Comparison of ENCODE assay signal across 8 cellular contexts in genomic region chrX:39491548-39492297, GRCh38.
DNase-seq lines count a peak whose midpoint lies in the region; ATAC-seq and TF ChIP-seq lines count a peak whose summit lies in the region.

No MANE protein-coding gene starts in this region.

- H2AFZ ChIP-seq in neural progenitor cell (replicated peaks), result no peak overlapping the region

- no peak overlapping the region for H3K4me2 ChIP-seq in neural progenitor cell

- H3K9me3 ChIP-seq in neural progenitor cell (ENCODE audit: low read depth), result no peaks in the 10 kb centered on the region

- no peak overlapping the region for H3K9ac ChIP-seq in neural progenitor cell

- peak; percentile 70 for DNase-seq in GDM1 (lab: John Stamatoyannopoulos, UW)
- peak; percentile 41 for DNase-seq in T-helper 2 cell treated with Interferon-gamma antibody and Interleukin-4, amounts not matched to agents 5 μg/mL and 100 μg/mL, for 36 hours (ENCODE audit: low spot score)
- DNase-seq in activated naive CD8-positive, alpha-beta T cell treated with anti-CD3 and anti-CD28 coated beads, Interleukin-2, amount 50 U/mL, for 24 hours, result peak; percentile 59
- peak; percentile 28 for DNase-seq in stimulated activated CD8-positive, alpha-beta memory T cell treated with anti-CD3 and anti-CD28 coated beads, Interleukin-2, amount 100 ng/mL, for 48 hours (ENCODE audit: low read depth in 2 of 2)
- no peak for DNase-seq in left lobe of liver (ENCODE audit: low spot score)
- no peak for DNase-seq in neural progenitor cell (ENCODE audit: low spot score)
- DNase-seq in HT-29 (ENCODE audit: low spot score), result no peak

- H3F3A ChIP-seq in neural progenitor cell (ENCODE audit: low read depth), result no peaks in the 10 kb centered on the region

- H3K27me3 ChIP-seq in neural progenitor cell, result no peaks in the 10 kb centered on the region

- no peak overlapping the region for H3K27ac ChIP-seq in neural progenitor cell

- peak overlapping the region; percentile 75 for H3K27ac Mint-ChIP-seq in T-helper 2 cell treated with Interferon-gamma antibody and Interleukin-4, amounts not matched to agents 5 μg/mL and 100 μg/mL, for 36 hours
- peak overlapping the region; percentile 77 for H3K27ac Mint-ChIP-seq in activated naive CD8-positive, alpha-beta T cell treated with anti-CD3 and anti-CD28 coated beads, Interleukin-2, amount 50 U/mL, for 24 hours
- no peak overlapping the region for H3K27ac Mint-ChIP-seq in neural progenitor cell

- no peaks in the 10 kb centered on the region for H3K36me3 Mint-ChIP-seq in T-helper 2 cell treated with Interferon-gamma antibody and Interleukin-4, amounts not matched to agents 5 μg/mL and 100 μg/mL, for 36 hours (ENCODE audit: low read depth)
- H3K36me3 Mint-ChIP-seq in activated naive CD8-positive, alpha-beta T cell treated with anti-CD3 and anti-CD28 coated beads, Interleukin-2, amount 50 U/mL, for 24 hours (ENCODE audit: low read depth), result no peaks in the 10 kb centered on the region
- no peaks in the 10 kb centered on the region for H3K36me3 Mint-ChIP-seq in neural progenitor cell

- no peaks in the 10 kb centered on the region for H3K36me3 ChIP-seq in neural progenitor cell

- H4K20me1 ChIP-seq in neural progenitor cell (ENCODE audit: low read depth), result no peaks in the 10 kb centered on the region

- H3K79me2 ChIP-seq in neural progenitor cell (ENCODE audit: low read depth), result no peaks in the 10 kb centered on the region

- H3K27me3 Mint-ChIP-seq in T-helper 2 cell treated with Interferon-gamma antibody and Interleukin-4, amounts not matched to agents 5 μg/mL and 100 μg/mL, for 36 hours (ENCODE audit: low read depth), result no peaks in the 10 kb centered on the region
- no peaks in the 10 kb centered on the region for H3K27me3 Mint-ChIP-seq in activated naive CD8-positive, alpha-beta T cell treated with anti-CD3 and anti-CD28 coated beads, Interleukin-2, amount 50 U/mL, for 24 hours
- peaks cover 5% of the 10 kb centered on the region for H3K27me3 Mint-ChIP-seq in neural progenitor cell (ENCODE audit: insufficient read depth, low read depth)

- peak overlapping the region; percentile 51 for H3K4me3 Mint-ChIP-seq in T-helper 2 cell treated with Interferon-gamma antibody and Interleukin-4, amounts not matched to agents 5 μg/mL and 100 μg/mL, for 36 hours
- H3K4me3 Mint-ChIP-seq in activated naive CD8-positive, alpha-beta T cell treated with anti-CD3 and anti-CD28 coated beads, Interleukin-2, amount 50 U/mL, for 24 hours, result peak overlapping the region; percentile 25
- H3K4me3 Mint-ChIP-seq in neural progenitor cell, result no peak overlapping the region

- H3K4me1 Mint-ChIP-seq in T-helper 2 cell treated with Interferon-gamma antibody and Interleukin-4, amounts not matched to agents 5 μg/mL and 100 μg/mL, for 36 hours (ENCODE audit: low read depth), result peaks cover 26% of the 10 kb centered on the region
- peaks cover 55% of the 10 kb centered on the region for H3K4me1 Mint-ChIP-seq in activated naive CD8-positive, alpha-beta T cell treated with anti-CD3 and anti-CD28 coated beads, Interleukin-2, amount 50 U/mL, for 24 hours
- no peaks in the 10 kb centered on the region for H3K4me1 Mint-ChIP-seq in neural progenitor cell

- H3K4me1 ChIP-seq in neural progenitor cell, result no peaks in the 10 kb centered on the region

- ATAC-seq in HG02852 (IDR thresholded peaks at IDR 0.05; ENCODE audit: unreplicated experiment) (peak; percentile 61), left lobe of liver (no peak)
- peak; percentile 85 for ATAC-seq in activated naive CD8-positive, alpha-beta T cell treated with anti-CD3 and anti-CD28 coated beads, Interleukin-2, amount 50 U/mL, for 24 hours

- peaks cover 6% of the 10 kb centered on the region for H3K9me3 Mint-ChIP-seq in T-helper 2 cell treated with Interferon-gamma antibody and Interleukin-4, amounts not matched to agents 5 μg/mL and 100 μg/mL, for 36 hours
- peaks cover 3% of the 10 kb centered on the region for H3K9me3 Mint-ChIP-seq in activated naive CD8-positive, alpha-beta T cell treated with anti-CD3 and anti-CD28 coated beads, Interleukin-2, amount 50 U/mL, for 24 hours
- H3K9me3 Mint-ChIP-seq in neural progenitor cell, result peaks cover 6% of the 10 kb centered on the region

- no peak for TF ChIP-seq CTCF in neural progenitor cell (IDR thresholded peaks at IDR 0.05)

- no peak overlapping the region for H3K4me3 ChIP-seq in neural progenitor cell

Comparison
In these comparisons a context has a peak if more than half of its experiments do, and no peak if none do; other contexts are left out.
1. DNase-seq: peak in GDM1 (single experiment), T-helper 2 cell treated with Interferon-gamma antibody and Interleukin-4, amounts not matched to agents 5 μg/mL and 100 μg/mL, for 36 hours (single experiment), activated naive CD8-positive, alpha-beta T cell treated with anti-CD3 and anti-CD28 coated beads, Interleukin-2, amount 50 U/mL, for 24 hours (single experiment) and stimulated activated CD8-positive, alpha-beta memory T cell treated with anti-CD3 and anti-CD28 coated beads, Interleukin-2, amount 100 ng/mL, for 48 hours (2 of 2); none in left lobe of liver (single experiment), neural progenitor cell (single experiment) and HT-29 (single experiment).